In the genomic region with DNA sequence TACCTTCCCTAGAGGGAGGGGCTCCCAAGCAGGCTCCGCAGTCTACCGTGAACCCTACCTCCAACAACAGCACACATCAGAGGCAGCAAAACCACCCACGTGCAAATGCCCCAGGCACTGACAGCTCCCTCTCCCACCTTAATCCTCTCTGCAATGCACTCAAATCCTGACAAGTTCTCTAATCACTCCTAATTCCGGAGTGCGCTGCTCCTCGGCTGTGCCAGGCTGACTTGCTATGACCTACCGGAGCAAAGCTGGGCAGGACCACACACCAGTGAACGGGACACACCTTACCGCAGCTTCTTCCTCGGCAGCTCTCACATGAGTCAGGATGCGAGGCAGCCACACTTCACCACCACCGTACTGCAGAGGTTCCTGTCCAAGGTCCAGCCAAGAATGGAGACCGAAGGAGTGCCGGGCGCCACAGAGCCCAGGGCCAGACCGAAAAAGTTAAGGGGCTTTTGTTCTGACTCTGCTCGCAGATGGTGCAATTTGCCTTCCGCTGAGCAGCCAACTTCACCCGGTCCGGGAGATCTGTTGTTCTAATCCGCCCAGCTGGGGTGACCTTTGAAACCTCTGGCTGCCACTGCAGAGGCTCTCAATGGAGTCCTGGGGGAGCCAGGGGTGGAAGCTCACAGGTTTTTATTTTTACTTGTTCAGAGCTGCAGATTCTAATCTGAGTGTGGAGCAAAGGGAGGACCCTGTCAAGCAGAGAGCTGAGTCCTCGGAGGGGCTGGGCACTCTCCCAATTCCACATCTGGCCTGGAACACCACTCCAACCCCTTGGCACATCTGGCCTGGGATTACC, we compare ENCODE assay signal across 1 cellular context.
TF ChIP-seq lines count a peak whose summit lies in the region.

No MANE protein-coding gene starts in this region.

TF ChIP-seq in HepG2, 621 proteins besides CTCF, POLR2A, EP300 and RAD21 (continued from another document and continues in another):
- 0 out of 2 replicates have a peak, but pooled peaks have one; percentile 37 for TF ChIP-seq ZGPAT (CRISPR knock-in tag; IDR thresholded peaks at IDR 0.05)
- no peak for TF ChIP-seq MAF1 (CRISPR knock-in tag; IDR thresholded peaks at IDR 0.05; ENCODE audit: borderline replicate concordance)
- TF ChIP-seq, protein P1, sequence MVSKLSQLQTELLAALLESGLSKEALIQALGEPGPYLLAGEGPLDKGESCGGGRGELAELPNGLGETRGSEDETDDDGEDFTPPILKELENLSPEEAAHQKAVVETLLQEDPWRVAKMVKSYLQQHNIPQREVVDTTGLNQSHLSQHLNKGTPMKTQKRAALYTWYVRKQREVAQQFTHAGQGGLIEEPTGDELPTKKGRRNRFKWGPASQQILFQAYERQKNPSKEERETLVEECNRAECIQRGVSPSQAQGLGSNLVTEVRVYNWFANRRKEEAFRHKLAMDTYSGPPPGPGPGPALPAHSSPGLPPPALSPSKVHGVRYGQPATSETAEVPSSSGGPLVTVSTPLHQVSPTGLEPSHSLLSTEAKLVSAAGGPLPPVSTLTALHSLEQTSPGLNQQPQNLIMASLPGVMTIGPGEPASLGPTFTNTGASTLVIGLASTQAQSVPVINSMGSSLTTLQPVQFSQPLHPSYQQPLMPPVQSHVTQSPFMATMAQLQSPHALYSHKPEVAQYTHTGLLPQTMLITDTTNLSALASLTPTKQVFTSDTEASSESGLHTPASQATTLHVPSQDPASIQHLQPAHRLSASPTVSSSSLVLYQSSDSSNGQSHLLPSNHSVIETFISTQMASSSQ (IDR thresholded peaks at IDR 0.05; ENCODE audit: low read depth) = no peak
- TF ChIP-seq, protein P1 (CRISPR knock-in tag; IDR thresholded peaks at IDR 0.05; ENCODE audit: borderline replicate concordance) = no peak; the same call in 1 of the 2 replicates
- TF ChIP-seq ARID2 (CRISPR knock-in tag; IDR thresholded peaks at IDR 0.05; ENCODE audit: borderline replicate concordance) = no peak
- TF ChIP-seq CBX2 (IDR thresholded peaks at IDR 0.05; ENCODE audit: low read depth, low read length) = no peak
- no peak for TF ChIP-seq CBX2 (CRISPR knock-in tag; IDR thresholded peaks at IDR 0.05; ENCODE audit: low read depth)
- no peak for TF ChIP-seq SNRNP70 (IDR thresholded peaks at IDR 0.05; ENCODE audit: low read depth, low read length)
- no peak for TF ChIP-seq ZZZ3 (CRISPR knock-in tag; IDR thresholded peaks at IDR 0.05; ENCODE audit: borderline replicate concordance)
- no peak for TF ChIP-seq TP53 (CRISPR knock-in tag; conservative IDR thresholded peaks at IDR 0.05)
- TF ChIP-seq SNAI1 (CRISPR knock-in tag; IDR thresholded peaks at IDR 0.05; ENCODE audit: borderline replicate concordance) = no peak
- no peak for TF ChIP-seq HNRNPH1 (optimal IDR thresholded peaks at IDR 0.05; ENCODE audit: low read depth, low read length)
- TF ChIP-seq, protein P2, sequence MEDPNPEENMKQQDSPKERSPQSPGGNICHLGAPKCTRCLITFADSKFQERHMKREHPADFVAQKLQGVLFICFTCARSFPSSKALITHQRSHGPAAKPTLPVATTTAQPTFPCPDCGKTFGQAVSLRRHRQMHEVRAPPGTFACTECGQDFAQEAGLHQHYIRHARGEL (CRISPR knock-in tag; IDR thresholded peaks at IDR 0.05) = no peak
- no peak for TF ChIP-seq BHLHE40 (IDR thresholded peaks at IDR 0.05; ENCODE audit: low read length)
- peak; percentile 28; the same call in 1 of the 2 replicates for TF ChIP-seq CBX5 (CRISPR knock-in tag; IDR thresholded peaks at IDR 0.05; ENCODE audit: borderline replicate concordance)
- no peak for TF ChIP-seq MLLT10 (CRISPR knock-in tag; IDR thresholded peaks at IDR 0.05)
- no peak for TF ChIP-seq KLF13 (CRISPR knock-in tag; IDR thresholded peaks at IDR 0.05)
- no peak for TF ChIP-seq ZNF660 (CRISPR knock-in tag; IDR thresholded peaks at IDR 0.05; ENCODE audit: borderline replicate concordance, low read depth)
- TF ChIP-seq ZNF280B (CRISPR knock-in tag; IDR thresholded peaks at IDR 0.05; ENCODE audit: borderline replicate concordance) = no peak
- TF ChIP-seq FOXJ3 (CRISPR knock-in tag; IDR thresholded peaks at IDR 0.05; ENCODE audit: borderline replicate concordance) = no peak
- TF ChIP-seq NKX3-1 (CRISPR knock-in tag; IDR thresholded peaks at IDR 0.05) = peak; percentile 24; the same call in 1 of the 2 replicates
- no peak for TF ChIP-seq ZNF83 (CRISPR knock-in tag; IDR thresholded peaks at IDR 0.05; ENCODE audit: borderline replicate concordance)
- TF ChIP-seq DNMT1 (CRISPR knock-in tag; IDR thresholded peaks at IDR 0.05) = peak; percentile 70; the same call in 1 of the 2 replicates
- TF ChIP-seq, protein P3, sequence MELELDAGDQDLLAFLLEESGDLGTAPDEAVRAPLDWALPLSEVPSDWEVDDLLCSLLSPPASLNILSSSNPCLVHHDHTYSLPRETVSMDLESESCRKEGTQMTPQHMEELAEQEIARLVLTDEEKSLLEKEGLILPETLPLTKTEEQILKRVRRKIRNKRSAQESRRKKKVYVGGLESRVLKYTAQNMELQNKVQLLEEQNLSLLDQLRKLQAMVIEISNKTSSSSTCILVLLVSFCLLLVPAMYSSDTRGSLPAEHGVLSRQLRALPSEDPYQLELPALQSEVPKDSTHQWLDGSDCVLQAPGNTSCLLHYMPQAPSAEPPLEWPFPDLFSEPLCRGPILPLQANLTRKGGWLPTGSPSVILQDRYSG (CRISPR knock-in tag; IDR thresholded peaks at IDR 0.05) = no peak
- TF ChIP-seq CREM (IDR thresholded peaks at IDR 0.05) = peak; percentile 36; the same call in 1 of the 2 replicates
- no peak for TF ChIP-seq CREM (CRISPR knock-in tag; IDR thresholded peaks at IDR 0.05)
- TF ChIP-seq ZNF547 (CRISPR knock-in tag; IDR thresholded peaks at IDR 0.05) = no peak
- TF ChIP-seq THYN1 (CRISPR knock-in tag; IDR thresholded peaks at IDR 0.05; ENCODE audit: borderline replicate concordance, low read depth) = no peak
- TF ChIP-seq ATF7 (IDR thresholded peaks at IDR 0.05) = no peak
- 0 out of 2 replicates have a peak, but pooled peaks have one; percentile 37 for TF ChIP-seq ATF7 (CRISPR knock-in tag; IDR thresholded peaks at IDR 0.05)
- no peak for TF ChIP-seq CENPBD1 (CRISPR knock-in tag; IDR thresholded peaks at IDR 0.05; ENCODE audit: borderline replicate concordance, low read depth)
- TF ChIP-seq HHEX (CRISPR knock-in tag; IDR thresholded peaks at IDR 0.05) = no peak
- TF ChIP-seq ZNF225 (CRISPR knock-in tag; IDR thresholded peaks at IDR 0.05) = no peak
- no peak for TF ChIP-seq ZNF383 (CRISPR knock-in tag; IDR thresholded peaks at IDR 0.05; ENCODE audit: borderline replicate concordance)
- no peak for TF ChIP-seq NFRKB (IDR thresholded peaks at IDR 0.05)
- TF ChIP-seq, protein P4, sequence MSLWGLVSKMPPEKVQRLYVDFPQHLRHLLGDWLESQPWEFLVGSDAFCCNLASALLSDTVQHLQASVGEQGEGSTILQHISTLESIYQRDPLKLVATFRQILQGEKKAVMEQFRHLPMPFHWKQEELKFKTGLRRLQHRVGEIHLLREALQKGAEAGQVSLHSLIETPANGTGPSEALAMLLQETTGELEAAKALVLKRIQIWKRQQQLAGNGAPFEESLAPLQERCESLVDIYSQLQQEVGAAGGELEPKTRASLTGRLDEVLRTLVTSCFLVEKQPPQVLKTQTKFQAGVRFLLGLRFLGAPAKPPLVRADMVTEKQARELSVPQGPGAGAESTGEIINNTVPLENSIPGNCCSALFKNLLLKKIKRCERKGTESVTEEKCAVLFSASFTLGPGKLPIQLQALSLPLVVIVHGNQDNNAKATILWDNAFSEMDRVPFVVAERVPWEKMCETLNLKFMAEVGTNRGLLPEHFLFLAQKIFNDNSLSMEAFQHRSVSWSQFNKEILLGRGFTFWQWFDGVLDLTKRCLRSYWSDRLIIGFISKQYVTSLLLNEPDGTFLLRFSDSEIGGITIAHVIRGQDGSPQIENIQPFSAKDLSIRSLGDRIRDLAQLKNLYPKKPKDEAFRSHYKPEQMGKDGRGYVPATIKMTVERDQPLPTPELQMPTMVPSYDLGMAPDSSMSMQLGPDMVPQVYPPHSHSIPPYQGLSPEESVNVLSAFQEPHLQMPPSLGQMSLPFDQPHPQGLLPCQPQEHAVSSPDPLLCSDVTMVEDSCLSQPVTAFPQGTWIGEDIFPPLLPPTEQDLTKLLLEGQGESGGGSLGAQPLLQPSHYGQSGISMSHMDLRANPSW (CRISPR knock-in tag; IDR thresholded peaks at IDR 0.05; ENCODE audit: borderline replicate concordance) = no peak
- TF ChIP-seq KAT7 (CRISPR knock-in tag; IDR thresholded peaks at IDR 0.05; ENCODE audit: borderline replicate concordance) = no peak
- TF ChIP-seq MED1 (CRISPR knock-in tag; IDR thresholded peaks at IDR 0.05) = peak; percentile 47; the same call in 1 of the 2 replicates
- peak; percentile 86 for TF ChIP-seq DMAP1 (CRISPR knock-in tag; IDR thresholded peaks at IDR 0.05)
- TF ChIP-seq AFF4 (CRISPR knock-in tag; IDR thresholded peaks at IDR 0.05) = no peak
- TF ChIP-seq ZSCAN12 (CRISPR knock-in tag; IDR thresholded peaks at IDR 0.05) = 0 out of 2 replicates have a peak, but pooled peaks have one; percentile 15
- no peak for TF ChIP-seq ZNF263 (CRISPR knock-in tag; IDR thresholded peaks at IDR 0.05)
- no peak for TF ChIP-seq FOSL1 (CRISPR knock-in tag; IDR thresholded peaks at IDR 0.05; ENCODE audit: borderline replicate concordance)
- no peak for TF ChIP-seq MBNL3 (CRISPR knock-in tag; conservative IDR thresholded peaks at IDR 0.05)
- no peak for TF ChIP-seq FOXA1 (IDR thresholded peaks at IDR 0.05)
- no peak for TF ChIP-seq FOXA1 (CRISPR knock-in tag; IDR thresholded peaks at IDR 0.05)
- TF ChIP-seq GABPB1 (CRISPR knock-in tag; IDR thresholded peaks at IDR 0.05) = peak; percentile 24; the same call in 1 of the 2 replicates
- no peak for TF ChIP-seq THAP8 (CRISPR knock-in tag; IDR thresholded peaks at IDR 0.05; ENCODE audit: borderline replicate concordance)
- no peak for TF ChIP-seq NFYB (CRISPR knock-in tag; IDR thresholded peaks at IDR 0.05)
- peak; percentile 14; the same call in 1 of the 2 replicates for TF ChIP-seq SAFB2 (CRISPR knock-in tag; IDR thresholded peaks at IDR 0.05; ENCODE audit: borderline replicate concordance, low read depth)
